Comparison of ENCODE assay signal across 1 cellular context in genomic region chr6:31777667-31778050, GRCh38.
TF ChIP-seq lines count a peak whose summit lies in the region.

No MANE protein-coding gene starts in this region.

TF ChIP-seq in HCT116, 20 proteins besides CTCF, POLR2A, EP300 and RAD21 (continued from another document):
- no peak for TF ChIP-seq ZBTB33 (IDR thresholded peaks at IDR 0.05; ENCODE audit: extremely low read depth, insufficient replicate concordance, low read length)
- no peak for TF ChIP-seq ELF1 (IDR thresholded peaks at IDR 0.05; ENCODE audit: borderline replicate concordance, low read depth)
- no peak for TF ChIP-seq EGR1 (IDR thresholded peaks at IDR 0.05; ENCODE audit: low read depth)
- no peak for TF ChIP-seq CBX3 (IDR thresholded peaks at IDR 0.05; ENCODE audit: low read depth)
